Comparison of ENCODE assay signal across 12 cellular contexts in genomic region chr3:114496874-114497273, GRCh38.
A peak's percentile ranks its signal among the peaks of the same experiment; 100 is the strongest.
DNase-seq lines count a peak whose midpoint lies in the region; ATAC-seq and TF ChIP-seq lines count a peak whose summit lies in the region.
"Had no signal": no experiment of that assay in that cellular context is flagged by ENCODE, and none has a peak within 500 bp of the region (broad histone marks: within the 10 kb centered on the region; RNA-seq: fewer than 3 reads in every experiment).

No MANE protein-coding gene starts in this region.

- intact Hi-C loops in sciatic nerve (cut with DNase I) = no loop called here

- TF ChIP-seq CTCF in fibroblast of the aortic adventitia (IDR thresholded peaks at IDR 0.05; ENCODE audit: insufficient read depth, low read length) = no peak

- peak; percentile 94 for ATAC-seq in sciatic nerve
- ATAC-seq in GM21737 (IDR thresholded peaks at IDR 0.05; ENCODE audit: unreplicated experiment) = no peak

- no peak overlapping the region for H3K4me3 ChIP-seq in fibroblast of the aortic adventitia (ENCODE audit: low read depth, low read length)
- H3K4me3 ChIP-seq: skin epidermis had no signal

- DNase-seq in Daoy (ENCODE audit: low read depth) (peak; percentile 35), NCI-H226 (peak; percentile 84), fibroblast of the aortic adventitia (ENCODE audit: low read depth) (peak; percentile 67), sciatic nerve (ENCODE audit: low spot score) (no peak), NCI-H748 (lab: John Stamatoyannopoulos, UW; ENCODE audit: unreplicated experiment) (no peak), DMS114 treated with DMSO at 0.1 percent for 48 hours (lab: John Stamatoyannopoulos, UW; ENCODE audit: unreplicated experiment) (no peak), NCI-H187 treated with DMSO at 0.1 percent for 48 hours (lab: John Stamatoyannopoulos, UW) (no peak)
- DNase-seq: activated CD8-positive, alpha-beta memory T cell treated with anti-CD3 and anti-CD28 coated beads, Interleukin-2, amount 50 U/mL, for 4 hours; CD8-positive, alpha-beta memory T cell; NCI-H187 had no signal

Comparison
In these comparisons a context has a peak if more than half of its experiments do, and no peak if none do; other contexts are left out.
1. DNase-seq: peak in Daoy (single experiment), NCI-H226 (single experiment) and fibroblast of the aortic adventitia (single experiment); none in sciatic nerve (single experiment), NCI-H748 (single experiment), DMS114 treated with DMSO at 0.1 percent for 48 hours (single experiment) and NCI-H187 treated with DMSO at 0.1 percent for 48 hours (single experiment).